In the genomic region with DNA sequence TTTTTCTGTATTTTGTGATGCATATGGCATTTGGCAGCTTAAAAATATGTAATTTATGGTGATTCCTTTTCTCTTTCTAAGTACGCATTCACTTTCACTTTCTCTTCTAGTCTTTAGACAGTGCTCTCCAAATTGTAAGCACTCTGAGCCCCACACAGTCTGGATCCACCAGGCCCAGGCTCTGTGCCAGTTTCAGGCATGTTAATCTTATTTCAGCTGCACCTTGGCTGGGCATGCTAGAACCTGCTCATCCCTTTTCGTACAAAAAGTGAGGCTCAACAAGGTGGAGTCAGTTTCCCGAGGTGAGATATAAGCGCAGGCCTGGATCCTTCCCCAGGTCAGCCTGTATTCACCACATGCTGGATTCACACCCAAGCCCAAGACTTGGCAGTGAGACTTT, we compare ENCODE assay signal across 8 cellular contexts.
DNase-seq lines count a peak whose midpoint lies in the region; ATAC-seq and TF ChIP-seq lines count a peak whose summit lies in the region.

No MANE protein-coding gene starts in this region.

- H3K27ac ChIP-seq in foreskin keratinocyte, result peak overlapping the region; percentile 61
- peak overlapping the region in 2 of 4 donors; percentile 26 to 28 for H3K27ac ChIP-seq in transverse colon

- TF ChIP-seq EP300 in transverse colon (IDR thresholded peaks at IDR 0.05; ENCODE audit: low read depth), result no peak

- H3K4me3 Mint-ChIP-seq in CD14-positive monocyte, result no peak overlapping the region

- intact Hi-C loops in transverse colon (cut with DNase I; ENCODE audit: low total_unique reads) (no loop called here), CD14-positive monocyte (cut with micrococcal nuclease) (no loop called here)

- no peak for TF ChIP-seq CTCF in foreskin keratinocyte (conservative IDR thresholded peaks at IDR 0.05)
- no peak for TF ChIP-seq CTCF in transverse colon (IDR thresholded peaks at IDR 0.05)
- no peak for TF ChIP-seq CTCF in CD14-positive monocyte (IDR thresholded peaks at IDR 0.05)

- H3K9me3 ChIP-seq in transverse colon, result no peaks in the 10 kb centered on the region

- no peaks in the 10 kb centered on the region for H3K36me3 ChIP-seq in transverse colon

- no peak for TF ChIP-seq POLR2A in transverse colon (IDR thresholded peaks at IDR 0.05)

- H3K36me3 Mint-ChIP-seq in CD14-positive monocyte, result no peaks in the 10 kb centered on the region

- WGBS in transverse colon (ENCODE audit: low coverage in 1 of 2), 2 donors, result 42 to 51% methylated on average over 4 of the region's 4 CpGs

- DNase-seq in EL, result peak; percentile 37
- DNase-seq in RPMI8226, result peak; percentile 72
- DNase-seq in foreskin keratinocyte, result peak; percentile 92 to 96
- DNase-seq in transverse colon, result peak; percentile 18
- DNase-seq in cerebellar nuclear complex (lab: John Stamatoyannopoulos, UW), result no peak
- DNase-seq in CD14-positive monocyte (ENCODE audit: low spot score), result no peak

- peaks cover 5% of the 10 kb centered on the region for H3K4me1 Mint-ChIP-seq in CD14-positive monocyte

- H3K27me3 Mint-ChIP-seq in CD14-positive monocyte (ENCODE audit: low read depth in 3 of 3), result peaks cover 5 to 15% (median 7%) of the 10 kb centered on the region in 3 donors

- peaks cover 0 to 9% (median 2%) of the 10 kb centered on the region in 7 donors for H3K9me3 Mint-ChIP-seq in CD14-positive monocyte

- H3K4me1 ChIP-seq in foreskin keratinocyte (peaks cover 8% of the 10 kb centered on the region), transverse colon (peaks cover 0 to 8% (median 4%) of the 10 kb centered on the region in 4 donors)

- ATAC-seq in HG02973 (IDR thresholded peaks at IDR 0.05; ENCODE audit: unreplicated experiment) (peak; percentile 71), foreskin keratinocyte (peak; percentile 98), GM21381 (IDR thresholded peaks at IDR 0.05; ENCODE audit: unreplicated experiment) (no peak)

- H3K27me3 ChIP-seq in foreskin keratinocyte, result no peaks in the 10 kb centered on the region
- H3K27me3 ChIP-seq in transverse colon, result no peaks in the 10 kb centered on the region

- in situ Hi-C loops in transverse colon (cut with MboI; ENCODE audit: low pct_ligation_motif_present in 1 of 4, low pct_unique_long_range_greater_than_20kb in 1 of 4, low sequenced_read_pairs in 3 of 4), result loop anchor here in 2 of 4 donors (25.0 kb wide), 2 partner anchors 164 to 339 kb away; no protein-coding TSS in a partner anchor

- peak overlapping the region in 1 of 4 donors; percentile 23 for H3K4me3 ChIP-seq in transverse colon

- H3K27ac Mint-ChIP-seq in CD14-positive monocyte, result peak overlapping the region in 1 of 7 donors; percentile 1

Comparison
In these comparisons a context has a peak if more than half of its experiments do, and no peak if none do; other contexts are left out.
1. DNase-seq: peak in EL (single experiment), RPMI8226 (single experiment), foreskin keratinocyte (2 of 2) and transverse colon (single experiment); none in cerebellar nuclear complex (0 of 2) and CD14-positive monocyte (single experiment).